ENCODE assay signal across 25 cellular contexts in the genomic region with DNA sequence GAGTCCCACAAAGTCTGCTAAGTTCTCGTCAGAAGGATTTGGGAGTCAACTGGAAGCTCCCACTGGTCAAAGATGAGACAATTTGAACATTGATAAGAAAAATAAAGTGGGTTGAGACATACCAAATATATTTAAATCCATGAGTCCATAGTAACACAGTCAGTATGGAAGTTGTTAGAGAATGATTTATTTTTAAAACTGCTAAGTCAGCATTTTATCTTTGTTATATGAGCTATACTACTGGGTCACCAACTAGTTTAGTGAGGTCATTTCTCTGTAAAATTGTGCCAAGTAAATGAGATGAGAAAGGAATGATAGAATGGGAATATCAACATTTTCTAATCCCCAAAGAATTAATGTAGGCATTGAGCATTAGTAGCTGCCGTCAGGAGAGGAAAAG.
"Had no signal": no experiment of that assay in that cellular context is flagged by ENCODE, and none has a peak within 500 bp of the region (broad histone marks: within the 10 kb centered on the region; RNA-seq: fewer than 3 reads in every experiment).

No MANE protein-coding gene starts in this region.

- H3K27me3 ChIP-seq: breast epithelium, esophagus muscularis mucosa, foreskin keratinocyte, left lung, pancreas, spleen, suprapubic skin, tibial artery, upper lobe of right lung had no signal

- H3K4me1 ChIP-seq: breast epithelium, foreskin keratinocyte, left lung, lower lobe of right lung, suprapubic skin, upper lobe of right lung had no signal

- ATAC-seq: activated CD4-positive, alpha-beta T cell treated with anti-CD3 and anti-CD28 coated beads for 36 hours; activated CD8-positive, alpha-beta memory T cell treated with anti-CD3 and anti-CD28 coated beads, Interleukin-2, amount 10 ng/mL, durations not matched to agents 7 days and 5 days; activated CD8-positive, alpha-beta T cell treated with anti-CD3 and anti-CD28 coated beads, Interleukin-2, amount 10 ng/mL, durations not matched to agents 7 days and 5 days; foreskin keratinocyte; left lung; lower lobe of right lung; mucosa of descending colon; pancreas; right cardiac atrium; upper lobe of right lung had no signal

- H3K4me1 Mint-ChIP-seq: activated CD8-positive, alpha-beta memory T cell treated with anti-CD3 and anti-CD28 coated beads, Interleukin-2, amount 10 ng/mL, durations not matched to agents 7 days and 5 days had no signal

- DNase-seq: activated CD4-positive, alpha-beta T cell treated with anti-CD3 and anti-CD28 coated beads for 36 hours; activated CD4-positive, CD25-positive, alpha-beta regulatory T cell; activated CD8-positive, alpha-beta memory T cell treated with anti-CD3 and anti-CD28 coated beads, Interleukin-2, amount 10 ng/mL, durations not matched to agents 7 days and 5 days; activated CD8-positive, alpha-beta T cell treated with anti-CD3 and anti-CD28 coated beads, Interleukin-2, amount 10 ng/mL, durations not matched to agents 7 days and 5 days; activated gamma-delta T cell treated with Interleukin-2 at 50 U/mL for 16 hours; activated naive CD4-positive, alpha-beta T cell treated with anti-CD3 and anti-CD28 coated beads, Interleukin-2, amount 50 U/mL, for 16 hours; central memory CD4-positive, alpha-beta T cell; dermis blood vessel endothelial cell; effector CD4-positive, alpha-beta T cell; foreskin keratinocyte; left lung; lower lobe of right lung; mesendoderm; mucosa of descending colon; pancreas; right cardiac atrium; spleen; stimulated activated naive CD4-positive, alpha-beta T cell; T-helper 1 cell; tibial artery; upper lobe of right lung had no signal

- H3K36me3 ChIP-seq: breast epithelium had no signal

- H3K4me3 Mint-ChIP-seq: activated CD4-positive, alpha-beta T cell treated with anti-CD3 and anti-CD28 coated beads for 36 hours; activated CD8-positive, alpha-beta memory T cell treated with anti-CD3 and anti-CD28 coated beads, Interleukin-2, amount 10 ng/mL, durations not matched to agents 7 days and 5 days; activated CD8-positive, alpha-beta T cell treated with anti-CD3 and anti-CD28 coated beads, Interleukin-2, amount 10 ng/mL, durations not matched to agents 7 days and 5 days had no signal

- H3K27me3 Mint-ChIP-seq: activated CD4-positive, alpha-beta T cell treated with anti-CD3 and anti-CD28 coated beads for 36 hours; activated CD8-positive, alpha-beta memory T cell treated with anti-CD3 and anti-CD28 coated beads, Interleukin-2, amount 10 ng/mL, durations not matched to agents 7 days and 5 days had no signal

- H3K27ac Mint-ChIP-seq: activated CD8-positive, alpha-beta T cell treated with anti-CD3 and anti-CD28 coated beads, Interleukin-2, amount 10 ng/mL, durations not matched to agents 7 days and 5 days had no signal

- H3K27ac ChIP-seq: breast epithelium, esophagus muscularis mucosa, foreskin keratinocyte, left lung, lower lobe of right lung, pancreas, spleen, suprapubic skin, tibial artery, upper lobe of right lung had no signal

- FAIRE-seq: islet of Langerhans, pancreas had no signal

- H3K9me3 ChIP-seq: breast epithelium, esophagus muscularis mucosa, left lung, lower lobe of right lung, mucosa of descending colon, pancreas, spleen, suprapubic skin, tibial artery, upper lobe of right lung had no signal

- H3K4me3 ChIP-seq: breast epithelium, esophagus muscularis mucosa, left lung, lower lobe of right lung, mucosa of descending colon, pancreas, spleen, suprapubic skin, tibial artery, upper lobe of right lung had no signal
